1 cellular context compared by ENCODE assay signal in the genomic region with DNA sequence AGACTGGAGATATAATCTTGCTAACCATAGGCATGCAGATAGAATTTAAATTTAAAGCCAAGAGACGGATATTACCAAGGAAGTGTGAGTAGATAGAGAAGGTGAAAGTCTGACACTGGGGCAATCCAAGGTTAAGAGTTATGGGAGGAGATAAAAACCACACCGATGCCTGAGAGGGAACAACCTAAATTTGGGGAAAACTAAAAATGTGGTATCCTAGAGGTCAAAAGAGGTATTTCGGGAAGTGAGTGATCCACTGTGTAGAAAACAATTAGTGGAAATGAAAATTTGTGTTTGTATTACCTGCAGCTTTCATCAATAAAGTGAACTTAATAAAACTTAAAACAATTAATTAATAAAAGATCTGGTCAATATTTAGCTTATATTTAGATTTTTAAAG.
TF ChIP-seq lines count a peak whose summit lies in the region.

No MANE protein-coding gene starts in this region.

TF ChIP-seq in GM23338, 12 proteins besides CTCF, POLR2A, EP300 and RAD21 (continued from another document):
- TF ChIP-seq, protein P1, sequence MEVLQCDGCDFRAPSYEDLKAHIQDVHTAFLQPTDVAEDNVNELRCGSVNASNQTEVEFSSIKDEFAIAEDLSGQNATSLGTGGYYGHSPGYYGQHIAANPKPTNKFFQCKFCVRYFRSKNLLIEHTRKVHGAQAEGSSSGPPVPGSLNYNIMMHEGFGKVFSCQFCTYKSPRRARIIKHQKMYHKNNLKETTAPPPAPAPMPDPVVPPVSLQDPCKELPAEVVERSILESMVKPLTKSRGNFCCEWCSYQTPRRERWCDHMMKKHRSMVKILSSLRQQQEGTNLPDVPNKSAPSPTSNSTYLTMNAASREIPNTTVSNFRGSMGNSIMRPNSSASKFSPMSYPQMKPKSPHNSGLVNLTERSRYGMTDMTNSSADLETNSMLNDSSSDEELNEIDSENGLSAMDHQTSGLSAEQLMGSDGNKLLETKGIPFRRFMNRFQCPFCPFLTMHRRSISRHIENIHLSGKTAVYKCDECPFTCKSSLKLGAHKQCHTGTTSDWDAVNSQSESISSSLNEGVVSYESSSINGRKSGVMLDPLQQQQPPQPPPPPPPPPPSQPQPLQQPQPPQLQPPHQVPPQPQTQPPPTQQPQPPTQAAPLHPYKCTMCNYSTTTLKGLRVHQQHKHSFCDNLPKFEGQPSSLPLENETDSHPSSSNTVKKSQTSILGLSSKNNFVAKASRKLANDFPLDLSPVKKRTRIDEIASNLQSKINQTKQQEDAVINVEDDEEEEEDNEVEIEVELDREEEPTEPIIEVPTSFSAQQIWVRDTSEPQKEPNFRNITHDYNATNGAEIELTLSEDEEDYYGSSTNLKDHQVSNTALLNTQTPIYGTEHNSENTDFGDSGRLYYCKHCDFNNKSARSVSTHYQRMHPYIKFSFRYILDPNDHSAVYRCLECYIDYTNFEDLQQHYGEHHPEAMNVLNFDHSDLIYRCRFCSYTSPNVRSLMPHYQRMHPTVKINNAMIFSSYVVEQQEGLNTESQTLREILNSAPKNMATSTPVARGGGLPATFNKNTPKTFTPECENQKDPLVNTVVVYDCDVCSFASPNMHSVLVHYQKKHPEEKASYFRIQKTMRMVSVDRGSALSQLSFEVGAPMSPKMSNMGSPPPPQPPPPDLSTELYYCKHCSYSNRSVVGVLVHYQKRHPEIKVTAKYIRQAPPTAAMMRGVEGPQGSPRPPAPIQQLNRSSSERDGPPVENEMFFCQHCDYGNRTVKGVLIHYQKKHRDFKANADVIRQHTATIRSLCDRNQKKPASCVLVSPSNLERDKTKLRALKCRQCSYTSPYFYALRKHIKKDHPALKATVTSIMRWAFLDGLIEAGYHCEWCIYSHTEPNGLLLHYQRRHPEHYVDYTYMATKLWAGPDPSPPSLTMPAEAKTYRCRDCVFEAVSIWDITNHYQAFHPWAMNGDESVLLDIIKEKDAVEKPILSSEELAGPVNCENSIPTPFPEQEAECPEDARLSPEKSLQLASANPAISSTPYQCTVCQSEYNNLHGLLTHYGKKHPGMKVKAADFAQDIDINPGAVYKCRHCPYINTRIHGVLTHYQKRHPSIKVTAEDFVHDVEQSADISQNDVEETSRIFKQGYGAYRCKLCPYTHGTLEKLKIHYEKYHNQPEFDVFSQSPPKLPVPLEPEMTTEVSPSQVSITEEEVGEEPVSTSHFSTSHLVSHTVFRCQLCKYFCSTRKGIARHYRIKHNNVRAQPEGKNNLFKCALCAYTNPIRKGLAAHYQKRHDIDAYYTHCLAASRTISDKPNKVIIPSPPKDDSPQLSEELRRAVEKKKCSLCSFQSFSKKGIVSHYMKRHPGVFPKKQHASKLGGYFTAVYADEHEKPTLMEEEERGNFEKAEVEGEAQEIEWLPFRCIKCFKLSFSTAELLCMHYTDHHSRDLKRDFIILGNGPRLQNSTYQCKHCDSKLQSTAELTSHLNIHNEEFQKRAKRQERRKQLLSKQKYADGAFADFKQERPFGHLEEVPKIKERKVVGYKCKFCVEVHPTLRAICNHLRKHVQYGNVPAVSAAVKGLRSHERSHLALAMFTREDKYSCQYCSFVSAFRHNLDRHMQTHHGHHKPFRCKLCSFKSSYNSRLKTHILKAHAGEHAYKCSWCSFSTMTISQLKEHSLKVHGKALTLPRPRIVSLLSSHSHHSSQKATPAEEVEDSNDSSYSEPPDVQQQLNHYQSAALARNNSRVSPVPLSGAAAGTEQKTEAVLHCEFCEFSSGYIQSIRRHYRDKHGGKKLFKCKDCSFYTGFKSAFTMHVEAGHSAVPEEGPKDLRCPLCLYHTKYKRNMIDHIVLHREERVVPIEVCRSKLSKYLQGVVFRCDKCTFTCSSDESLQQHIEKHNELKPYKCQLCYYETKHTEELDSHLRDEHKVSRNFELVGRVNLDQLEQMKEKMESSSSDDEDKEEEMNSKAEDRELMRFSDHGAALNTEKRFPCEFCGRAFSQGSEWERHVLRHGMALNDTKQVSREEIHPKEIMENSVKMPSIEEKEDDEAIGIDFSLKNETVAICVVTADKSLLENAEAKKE (CRISPR knock-in tag; IDR thresholded peaks at IDR 0.05): no peak
- TF ChIP-seq JUNB (IDR thresholded peaks at IDR 0.05; ENCODE audit: unreplicated experiment) (no peak), CREB1 (CRISPR knock-in tag; IDR thresholded peaks at IDR 0.05; ENCODE audit: low read depth) (no peak), STAT1 (IDR thresholded peaks at IDR 0.05; ENCODE audit: unreplicated experiment) (no peak)
